11 cellular contexts compared by ENCODE assay signal in the genomic region with DNA sequence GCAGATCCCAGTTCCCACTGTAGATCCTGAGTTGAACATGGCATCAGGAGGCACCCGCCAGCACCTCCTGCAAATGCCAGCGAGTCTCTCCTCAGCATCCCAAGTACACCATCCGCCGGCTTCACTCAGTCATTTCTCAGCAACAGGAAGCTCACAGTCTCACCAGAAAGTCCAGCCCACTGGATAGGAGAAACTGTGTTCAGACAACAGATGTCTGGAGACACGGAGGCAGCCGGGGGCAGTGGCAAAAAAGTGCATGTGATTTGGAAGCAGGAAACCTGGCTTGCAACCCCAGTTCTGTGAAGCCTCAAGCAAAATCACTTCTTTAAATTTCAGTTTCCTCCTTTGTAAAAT.
DNase-seq lines count a peak whose midpoint lies in the region; ATAC-seq, FAIRE-seq and TF ChIP-seq lines count a peak whose summit lies in the region.
"Had no signal": no experiment of that assay in that cellular context is flagged by ENCODE, and none has a peak within 500 bp of the region (broad histone marks: within the 10 kb centered on the region; RNA-seq: fewer than 3 reads in every experiment).

No MANE protein-coding gene starts in this region.

- no peak overlapping the region for H3K27ac ChIP-seq in left ventricle myocardium inferior (replicated peaks)
- H3K27ac ChIP-seq: neutrophil had no signal

- H3K36me3 ChIP-seq in left ventricle myocardium inferior = no peaks in the 10 kb centered on the region
- H3K36me3 ChIP-seq: neutrophil had no signal

- TF ChIP-seq CTCF in nephron (IDR thresholded peaks at IDR 0.05; ENCODE audit: unreplicated experiment in 3 of 3) = no peak
- no peak for TF ChIP-seq CTCF in GM10266 (IDR thresholded peaks at IDR 0.05; ENCODE audit: control insufficient read depth, insufficient read depth, low read depth, missing control alignments)
- TF ChIP-seq CTCF in left ventricle myocardium inferior (IDR thresholded peaks at IDR 0.05; ENCODE audit: borderline replicate concordance) = no peak

- no peak overlapping the region for H3K4me3 ChIP-seq in left ventricle myocardium inferior

- no peak for FAIRE-seq in RCC 7860 (lab: Jason Lieb, UNC)

- peaks cover 26% of the 10 kb centered on the region for H3K4me1 Mint-ChIP-seq in activated T-cell treated with anti-CD3 and anti-CD28 coated beads, Interleukin-2, amount 50 U/mL, for 72 hours (ENCODE audit: low read depth)
- peaks cover 62% of the 10 kb centered on the region for H3K4me1 Mint-ChIP-seq in nephron

- H3K27ac Mint-ChIP-seq in activated T-cell treated with anti-CD3 and anti-CD28 coated beads, Interleukin-2, amount 50 U/mL, for 72 hours = no peak overlapping the region
- H3K27ac Mint-ChIP-seq in nephron = peak overlapping the region; percentile 58 to 80 (median 77)

- intact Hi-C loops in left ventricle myocardium inferior (cut with micrococcal nuclease) = no loop called here

- no peaks in the 10 kb centered on the region for H3K27me3 Mint-ChIP-seq in activated T-cell treated with anti-CD3 and anti-CD28 coated beads, Interleukin-2, amount 50 U/mL, for 72 hours (ENCODE audit: low read depth)
- H3K27me3 Mint-ChIP-seq in nephron (ENCODE audit: low read depth) = no peaks in the 10 kb centered on the region

- H3K36me3 Mint-ChIP-seq in activated T-cell treated with anti-CD3 and anti-CD28 coated beads, Interleukin-2, amount 50 U/mL, for 72 hours (ENCODE audit: insufficient read depth in 2 of 2) = no peaks in the 10 kb centered on the region
- H3K36me3 Mint-ChIP-seq in nephron (ENCODE audit: low read depth) = no peaks in the 10 kb centered on the region

- H3K9me3 ChIP-seq in left ventricle myocardium inferior (replicated peaks) = no peaks in the 10 kb centered on the region
- H3K9me3 ChIP-seq: neutrophil had no signal

- peaks cover 31% of the 10 kb centered on the region for H3K4me1 ChIP-seq in left ventricle myocardium inferior

- peak overlapping the region; percentile 42 to 73 for H3K4me3 Mint-ChIP-seq in activated T-cell treated with anti-CD3 and anti-CD28 coated beads, Interleukin-2, amount 50 U/mL, for 72 hours
- H3K4me3 Mint-ChIP-seq in nephron = no peak overlapping the region

- no peak for DNase-seq in activated T-cell treated with anti-CD3 and anti-CD28 coated beads, Interleukin-2, amount 50 U/mL, for 72 hours
- no peak for DNase-seq in NCI-H1930 (lab: John Stamatoyannopoulos, UW)
- no peak for DNase-seq in GM10266 (ENCODE audit: extremely low spot score)
- no peak for DNase-seq in RCC 7860 (ENCODE audit: low spot score)
- no peak for DNase-seq in left ventricle myocardium inferior
- DNase-seq: NCI-H2029 had no signal

- ATAC-seq in GM18498 (IDR thresholded peaks at IDR 0.05; ENCODE audit: unreplicated experiment) (peak; percentile 21), HG02623 (IDR thresholded peaks at IDR 0.05; ENCODE audit: unreplicated experiment) (peak; percentile 6)
- peak; percentile 37 to 38 for ATAC-seq in activated T-cell treated with anti-CD3 and anti-CD28 coated beads, Interleukin-2, amount 50 U/mL, for 72 hours (replicated peaks in 1 of 2)
- ATAC-seq: Panc1 had no signal

- no peaks in the 10 kb centered on the region for H3K27me3 ChIP-seq in left ventricle myocardium inferior (ENCODE audit: low read depth)
- H3K27me3 ChIP-seq: neutrophil had no signal

- no peaks in the 10 kb centered on the region for H3K9me3 Mint-ChIP-seq in activated T-cell treated with anti-CD3 and anti-CD28 coated beads, Interleukin-2, amount 50 U/mL, for 72 hours
- no peaks in the 10 kb centered on the region for H3K9me3 Mint-ChIP-seq in nephron

Comparison
In these comparisons a context has a peak if more than half of its experiments do, and no peak if none do; other contexts are left out.
1. H3K4me3 Mint-ChIP-seq: peak in activated T-cell treated with anti-CD3 and anti-CD28 coated beads, Interleukin-2, amount 50 U/mL, for 72 hours (2 of 2); none in nephron (0 of 3).
2. Peak in every context shown above with its lines, with median percentiles within 50 percentile points of each other: ATAC-seq.